ENCODE assay signal across 13 cellular contexts in genomic region chr11:68142441-68143309, GRCh38. TPM values are rescaled to one million over a fixed set of nuclear protein-coding genes. Genes with fewer than 3 reads are reported as not detected.
DNase-seq lines count a peak whose midpoint lies in the region; ATAC-seq and TF ChIP-seq lines count a peak whose summit lies in the region.
"Had no signal": no experiment of that assay in that cellular context is flagged by ENCODE, and none has a peak within 500 bp of the region (broad histone marks: within the 10 kb centered on the region; RNA-seq: fewer than 3 reads in every experiment).

No MANE protein-coding gene starts in this region.

- intact Hi-C loops in stomach (cut with DNase I; ENCODE audit: low total_unique reads) = no loop called here

- DNase-seq in activated T-cell treated with anti-CD3 and anti-CD28 coated beads, Interleukin-2, amount 50 U/mL, for 1 hour = peak; percentile 29
- DNase-seq in activated T-cell treated with anti-CD3 and anti-CD28 coated beads, Interleukin-2, amount 50 U/mL, for 48 hours = no peak
- DNase-seq in WTC11 (ENCODE audit: low spot score) (no peak), immature natural killer cell (no peak), stomach (peak; percentile 68), occipital lobe (lab: John Stamatoyannopoulos, UW) (no peak), Kasumi-1 (lab: John Stamatoyannopoulos, UW) (no peak)
- DNase-seq: ACHN, activated B cell treated with CpG ODN at 0.5 μM for 24 hours, NCI-H526 had no signal

- ATAC-seq in WTC11 = no peak
- no peak for ATAC-seq in HG03108 (IDR thresholded peaks at IDR 0.05; ENCODE audit: unreplicated experiment)

- POLR2A ChIA-PET in WTC11 (lab: Charles Lee) = no interaction called here

- H3K4me1 ChIP-seq in stomach = peaks cover 51 to 82% (median 69%) of the 10 kb centered on the region in 4 donors

- H3K27me3 ChIP-seq in stomach = no peaks in the 10 kb centered on the region
- H3K27me3 ChIP-seq: hepatocyte had no signal

- TF ChIP-seq CTCF in WTC11 (IDR thresholded peaks at IDR 0.05) (no peak), stomach (IDR thresholded peaks at IDR 0.05) (no peak)

- H3K4me1 Mint-ChIP-seq in WTC11 (0 out of 2 replicates have a peak, but pooled peaks cover 4% of the 10 kb centered on the region), immature natural killer cell (peaks cover 10 to 25% of the 10 kb centered on the region in 2 donors)

- CTCF ChIA-PET in WTC11 (lab: Charles Lee) = no interaction called here

- H3K27ac ChIP-seq in stomach = peak overlapping the region; percentile 69 to 92 (median 80)
- H3K27ac ChIP-seq: hepatocyte had no signal

- no peak overlapping the region for H3K27ac Mint-ChIP-seq in WTC11
- H3K27ac Mint-ChIP-seq in immature natural killer cell = peak overlapping the region in 1 of 6 donors; percentile 59
- H3K27ac Mint-ChIP-seq: activated B cell treated with CpG ODN at 0.5 μM for 24 hours; dendritic cell treated with granulocyte-macrophage colony-stimulating factor and Interleukin-4, amounts not matched to agents 40 ng/mL and 50 ng/mL, for 4 days had no signal

- H3K9me3 ChIP-seq in stomach = no peaks in the 10 kb centered on the region

- H3K36me3 Mint-ChIP-seq in WTC11 (no peaks in the 10 kb centered on the region), immature natural killer cell (no peaks in the 10 kb centered on the region)

- TF ChIP-seq POLR2A in stomach (IDR thresholded peaks at IDR 0.05) = no peak

- no peaks in the 10 kb centered on the region for H3K27me3 Mint-ChIP-seq in WTC11 (ENCODE audit: low read depth)
- H3K27me3 Mint-ChIP-seq in immature natural killer cell (ENCODE audit: low read depth in 3 of 3) = peaks cover 1 to 6% (median 3%) of the 10 kb centered on the region in 3 donors

- H3K4me3 Mint-ChIP-seq in WTC11 = no peak overlapping the region
- peak overlapping the region in 3 of 5 donors; percentile 33 to 71 (median 47) for H3K4me3 Mint-ChIP-seq in immature natural killer cell
- H3K4me3 Mint-ChIP-seq: activated B cell treated with CpG ODN at 0.5 μM for 24 hours; dendritic cell treated with granulocyte-macrophage colony-stimulating factor and Interleukin-4, amounts not matched to agents 40 ng/mL and 50 ng/mL, for 4 days had no signal

- no peaks in the 10 kb centered on the region for H3K36me3 ChIP-seq in stomach

- WGBS in stomach, 5 donors = 63 to 81% (median 67%) methylated on average over 10 to 16 of the region's 16 CpGs

- H3K4me3 ChIP-seq in stomach = no peak overlapping the region
- H3K4me3 ChIP-seq: hepatocyte had no signal

- H3K9me3 Mint-ChIP-seq in WTC11 (no peaks in the 10 kb centered on the region), immature natural killer cell (no peaks in the 10 kb centered on the region)
- H3K9me3 Mint-ChIP-seq: activated B cell treated with CpG ODN at 0.5 μM for 24 hours; dendritic cell treated with granulocyte-macrophage colony-stimulating factor and Interleukin-4, amounts not matched to agents 40 ng/mL and 50 ng/mL, for 4 days had no signal

- TF ChIP-seq EP300 in stomach (IDR thresholded peaks at IDR 0.05) = no peak

TF ChIP-seq in WTC11, 78 proteins besides CTCF, POLR2A, EP300 and RAD21:
- TF ChIP-seq ZBTB21 (CRISPR knock-in tag; IDR thresholded peaks at IDR 0.05; ENCODE audit: borderline replicate concordance) = no peak
- TF ChIP-seq ZNF512 (CRISPR knock-in tag; IDR thresholded peaks at IDR 0.05; ENCODE audit: borderline replicate concordance) = no peak
- TF ChIP-seq AFF4 (CRISPR knock-in tag; IDR thresholded peaks at IDR 0.05; ENCODE audit: borderline replicate concordance) = no peak
- no peak for TF ChIP-seq MYBL2 (CRISPR knock-in tag; IDR thresholded peaks at IDR 0.05)
- TF ChIP-seq ATF3 (CRISPR knock-in tag; conservative IDR thresholded peaks at IDR 0.05) = 0 out of 2 replicates have a peak, but pooled peaks have one; percentile 16
- no peak for TF ChIP-seq SMAD4 (CRISPR knock-in tag; IDR thresholded peaks at IDR 0.05)

RNA-seq across cellular contexts. Expression of gene CHKA, which starts 21.5 kb away (rescaled TPM):
- total RNA-seq in WTC11 (2021) = 62.6 to 76.1 TPM (median 64.0 TPM) in 3 replicates
- 1 to 10 TPM; 2.7 to 7.5 (median 4.9) TPM for polyA plus RNA-seq in immature natural killer cell
- 100 to 1,000 TPM in 4 of 5 donors, 10 to 100 TPM in 1; 85.9 to 227 (median 147) TPM for total RNA-seq in stomach
- 10 to 100 TPM; 20.9 to 47.2 (median 36.7) TPM for polyA plus RNA-seq in stomach
- total RNA-seq in occipital lobe = 32.8 TPM

Comparison
In these comparisons a context has a peak if more than half of its experiments do, and no peak if none do; other contexts are left out.
1. DNase-seq: peak in activated T-cell treated with anti-CD3 and anti-CD28 coated beads, Interleukin-2, amount 50 U/mL, for 1 hour (single experiment) and stomach (single experiment); none in activated T-cell treated with anti-CD3 and anti-CD28 coated beads, Interleukin-2, amount 50 U/mL, for 48 hours (0 of 2), WTC11 (single experiment), immature natural killer cell (0 of 3), occipital lobe (single experiment) and Kasumi-1 (0 of 2).